Comparison of ENCODE assay signal across 28 cellular contexts in the genomic region with DNA sequence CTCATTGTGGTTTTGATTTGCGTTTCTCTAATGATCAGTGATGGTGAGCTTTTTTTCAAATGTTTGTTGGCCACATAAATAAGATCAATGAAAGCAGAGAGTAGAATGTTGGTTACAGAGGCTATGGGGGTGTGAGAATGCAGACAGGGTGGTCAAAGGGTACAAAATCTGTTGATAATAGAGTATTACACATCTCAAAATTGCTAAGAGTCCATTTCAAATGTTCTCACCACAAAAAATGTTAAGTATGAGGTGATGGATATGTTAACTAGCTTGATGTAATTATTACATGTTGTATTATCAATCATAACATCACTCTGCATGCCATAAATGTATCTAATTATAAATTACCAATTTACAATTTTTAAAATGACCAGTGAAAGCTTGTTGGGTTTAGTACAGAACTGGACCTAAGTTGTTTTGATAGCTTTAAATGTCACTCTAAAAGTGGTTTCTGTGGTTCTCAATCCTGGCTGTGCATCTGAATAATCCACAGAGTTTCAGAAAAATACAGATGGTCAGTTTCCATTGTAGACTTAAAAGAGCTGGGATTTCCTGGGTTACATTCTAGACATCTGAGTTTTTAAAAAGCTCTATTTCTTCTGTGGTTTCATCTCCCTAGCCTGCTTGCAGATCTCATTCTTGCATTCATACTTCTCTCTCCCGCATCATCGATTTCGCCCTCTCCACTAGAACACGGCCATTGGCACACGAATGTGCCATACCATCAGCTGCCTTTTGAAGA.
"Had no signal": no experiment of that assay in that cellular context is flagged by ENCODE, and none has a peak within 500 bp of the region (broad histone marks: within the 10 kb centered on the region; RNA-seq: fewer than 3 reads in every experiment).

No MANE protein-coding gene starts in this region.

- H3K9me3 Mint-ChIP-seq: neural progenitor cell had no signal

- H3K36me3 Mint-ChIP-seq: naive thymus-derived CD8-positive, alpha-beta T cell; natural killer cell treated with Interleukin-12 subunit alpha and Interleukin-12 subunit beta and Interleukin-15 and Interleukin-18, amount 100 ng/mL, for 72 hours; neural progenitor cell; stimulated activated effector memory CD8-positive, alpha-beta T cell treated with anti-CD3 and anti-CD28 coated beads, Interleukin-12 subunit alpha, Interleukin-12 subunit beta, amount 100 ng/mL, for 72 hours; stimulated activated naive B cell treated with anti-CD40 and anti-IgM and Interleukin-4, amounts not matched to agents 10 μg/mL and 1 μg/mL and 100 μg/mL, for 72 hours had no signal

- H3K4me1 Mint-ChIP-seq: naive thymus-derived CD8-positive, alpha-beta T cell; stimulated activated effector memory CD8-positive, alpha-beta T cell treated with anti-CD3 and anti-CD28 coated beads, Interleukin-12 subunit alpha, Interleukin-12 subunit beta, amount 100 ng/mL, for 72 hours had no signal

- H3K36me3 ChIP-seq: neural progenitor cell, ovary, right lobe of liver, sigmoid colon, stomach, thoracic aorta, thyroid gland, tibial nerve, upper lobe of right lung, uterus had no signal

- H3K27me3 Mint-ChIP-seq: natural killer cell treated with Interleukin-12 subunit alpha and Interleukin-12 subunit beta and Interleukin-15 and Interleukin-18, amount 100 ng/mL, for 72 hours; stimulated activated naive CD8-positive, alpha-beta T cell treated with anti-CD3 and anti-CD28 coated beads, Interleukin-15, Interleukin-2, amounts not matched to agents 100 ng/mL and 50 ng/mL, for 24 hours had no signal

- H3K4me1 ChIP-seq: neural progenitor cell, parathyroid adenoma, psoas muscle, right lobe of liver, sigmoid colon, stomach, thyroid gland, tibial nerve, upper lobe of right lung, uterus had no signal

- H3K4me3 Mint-ChIP-seq: naive thymus-derived CD8-positive, alpha-beta T cell; natural killer cell treated with Interleukin-12 subunit alpha and Interleukin-12 subunit beta and Interleukin-15 and Interleukin-18, amount 100 ng/mL, for 72 hours; neural progenitor cell; stimulated activated effector memory CD8-positive, alpha-beta T cell treated with anti-CD3 and anti-CD28 coated beads, Interleukin-12 subunit alpha, Interleukin-12 subunit beta, amount 100 ng/mL, for 72 hours; stimulated activated naive B cell treated with anti-CD40 and anti-IgM and Interleukin-4, amounts not matched to agents 10 μg/mL and 1 μg/mL and 100 μg/mL, for 72 hours; stimulated activated naive CD8-positive, alpha-beta T cell treated with anti-CD3 and anti-CD28 coated beads, Interleukin-15, Interleukin-2, amounts not matched to agents 100 ng/mL and 50 ng/mL, for 24 hours had no signal

- H3K27ac ChIP-seq: neural progenitor cell, ovary, parathyroid adenoma, psoas muscle, right lobe of liver, sigmoid colon, stomach, thoracic aorta, thyroid gland, tibial nerve, upper lobe of right lung, uterus had no signal

- DNase-seq: naive thymus-derived CD8-positive, alpha-beta T cell; occipital lobe; ovary; posterior cingulate gyrus; psoas muscle; right cardiac atrium; right lobe of liver; sigmoid colon; small intestine; stimulated activated CD4-positive, alpha-beta T cell treated with anti-CD3 and anti-CD28 coated beads, Interleukin-15, amount 100 ng/mL, for 24 hours; stimulated activated CD4-positive, alpha-beta T cell treated with anti-CD3 and anti-CD28 coated beads, Interleukin-2, amount 100 ng/mL, for 24 hours; stimulated activated CD4-positive, alpha-beta T cell treated with anti-CD3 and anti-CD28 coated beads, Interleukin-2, amount 100 ng/mL, for 48 hours; stimulated activated CD4-positive, alpha-beta T cell treated with anti-CD3 and anti-CD28 coated beads, Interleukin-4, amount 100 ng/mL, for 24 hours; stimulated activated naive B cell treated with anti-CD40 and anti-IgM and Interleukin-4, amounts not matched to agents 10 μg/mL and 1 μg/mL and 100 μg/mL, for 72 hours; stimulated activated naive CD4-positive, alpha-beta T cell treated with Interleukin-2 at 50 U/mL for 16 hours; stomach; thyroid gland; trophoblast cell; upper lobe of right lung; uterus had no signal

- H3K79me2 ChIP-seq: parathyroid adenoma had no signal

- FAIRE-seq: small intestine had no signal

- H3K4me3 ChIP-seq: neural progenitor cell, ovary, psoas muscle, right lobe of liver, sigmoid colon, stomach, thoracic aorta, thyroid gland, tibial nerve, upper lobe of right lung, uterus had no signal

- H3K9me3 ChIP-seq: ovary, psoas muscle, right lobe of liver, sigmoid colon, stomach, thoracic aorta, thyroid gland, tibial nerve, upper lobe of right lung, uterus had no signal

- H3K27ac Mint-ChIP-seq: naive thymus-derived CD8-positive, alpha-beta T cell; natural killer cell treated with Interleukin-12 subunit alpha and Interleukin-12 subunit beta and Interleukin-15 and Interleukin-18, amount 100 ng/mL, for 72 hours; neural progenitor cell; progenitor cell of endocrine pancreas; stimulated activated effector memory CD8-positive, alpha-beta T cell treated with anti-CD3 and anti-CD28 coated beads, Interleukin-12 subunit alpha, Interleukin-12 subunit beta, amount 100 ng/mL, for 72 hours; stimulated activated naive B cell treated with anti-CD40 and anti-IgM and Interleukin-4, amounts not matched to agents 10 μg/mL and 1 μg/mL and 100 μg/mL, for 72 hours; stimulated activated naive CD8-positive, alpha-beta T cell treated with anti-CD3 and anti-CD28 coated beads, Interleukin-15, Interleukin-2, amounts not matched to agents 100 ng/mL and 50 ng/mL, for 24 hours had no signal

- H3K9ac ChIP-seq: neural progenitor cell, parathyroid adenoma had no signal

- H3K27me3 ChIP-seq: neural progenitor cell, ovary, right lobe of liver, sigmoid colon, stomach, thyroid gland, tibial nerve, upper lobe of right lung, uterus had no signal

- ATAC-seq: naive thymus-derived CD8-positive, alpha-beta T cell; natural killer cell treated with Interleukin-12 subunit alpha and Interleukin-12 subunit beta and Interleukin-15 and Interleukin-18, amount 100 ng/mL, for 72 hours; psoas muscle; right cardiac atrium; right lobe of liver; stimulated activated effector memory CD8-positive, alpha-beta T cell treated with anti-CD3 and anti-CD28 coated beads, Interleukin-12 subunit alpha, Interleukin-12 subunit beta, amount 100 ng/mL, for 72 hours; stimulated activated naive B cell treated with anti-CD40 and anti-IgM and Interleukin-4, amounts not matched to agents 10 μg/mL and 1 μg/mL and 100 μg/mL, for 72 hours; upper lobe of right lung had no signal

- H2AFZ ChIP-seq: neural progenitor cell, parathyroid adenoma had no signal

- H3K4me2 ChIP-seq: neural progenitor cell had no signal
